Comparison of ENCODE assay signal across 1 cellular context in genomic region chr2:182818541-182819308, GRCh38.
A peak's percentile ranks its signal among the peaks of the same experiment; 100 is the strongest.
TF ChIP-seq lines count a peak whose summit lies in the region.

No MANE protein-coding gene starts in this region.

TF ChIP-seq in H1, 55 proteins besides CTCF, POLR2A, EP300 and RAD21:
- TF ChIP-seq CHD7 (IDR thresholded peaks at IDR 0.05; ENCODE audit: insufficient replicate concordance, low read length) (peak; percentile 71), FOSL1 (IDR thresholded peaks at IDR 0.05; ENCODE audit: insufficient read depth, low read depth, low read length) (no peak), YY1 (IDR thresholded peaks at IDR 0.05; ENCODE audit: low read depth, low read length) (peak; percentile 82; the same call in 1 of the 2 replicates)
